Comparison of ENCODE assay signal across 1 cellular context in genomic region chr3:183520741-183521556, GRCh38. TPM values are rescaled to one million over a fixed set of nuclear protein-coding genes. Genes with fewer than 3 reads are reported as not detected.
"Had no signal": no experiment of that assay in that cellular context is flagged by ENCODE, and none has a peak within 500 bp of the region (broad histone marks: within the 10 kb centered on the region; RNA-seq: fewer than 3 reads in every experiment).

No MANE protein-coding gene starts in this region.

RNA-seq across cellular contexts. Expression of gene KLHL6, which starts 34.6 kb away (rescaled TPM):
- polyA plus RNA-seq: cardiac muscle cell had no signal
